In genomic region chr9:115369322-115369957, GRCh38 we compare ENCODE assay signal across 10 cellular contexts.
A peak's percentile ranks its signal among the peaks of the same experiment; 100 is the strongest.
DNase-seq lines count a peak whose midpoint lies in the region; TF ChIP-seq lines count a peak whose summit lies in the region.
"Had no signal": no experiment of that assay in that cellular context is flagged by ENCODE, and none has a peak within 500 bp of the region (broad histone marks: within the 10 kb centered on the region; RNA-seq: fewer than 3 reads in every experiment).

No MANE protein-coding gene starts in this region.

- peaks cover 2% of the 10 kb centered on the region for H3K9me3 Mint-ChIP-seq in glutamatergic neuron (ENCODE audit: unreplicated experiment)
- no peaks in the 10 kb centered on the region for H3K9me3 Mint-ChIP-seq in T-helper 2 cell treated with Interferon-gamma antibody and Interleukin-4, amounts not matched to agents 5 μg/mL and 100 μg/mL, for 36 hours
- H3K9me3 Mint-ChIP-seq: activated CD4-positive, alpha-beta memory T cell treated with anti-CD3 and anti-CD28 coated beads for 36 hours had no signal

- TF ChIP-seq CTCF in HFF-Myc (IDR thresholded peaks at IDR 0.05; ENCODE audit: low read depth, low read length, missing control alignments) (no peak), astrocyte of the cerebellum (IDR thresholded peaks at IDR 0.05; ENCODE audit: low read depth, low read length, missing control alignments) (peak; percentile 29), left ventricle myocardium inferior (IDR thresholded peaks at IDR 0.05; ENCODE audit: borderline replicate concordance) (no peak), glutamatergic neuron (IDR thresholded peaks at IDR 0.05; ENCODE audit: partially characterized antibody, unreplicated experiment) (no peak)

- no peaks in the 10 kb centered on the region for H3K36me3 Mint-ChIP-seq in glutamatergic neuron (ENCODE audit: unreplicated experiment)
- no peaks in the 10 kb centered on the region for H3K36me3 Mint-ChIP-seq in T-helper 2 cell treated with Interferon-gamma antibody and Interleukin-4, amounts not matched to agents 5 μg/mL and 100 μg/mL, for 36 hours (ENCODE audit: low read depth)
- H3K36me3 Mint-ChIP-seq: activated CD4-positive, alpha-beta memory T cell treated with anti-CD3 and anti-CD28 coated beads for 36 hours had no signal

- H3K4me1 ChIP-seq in left ventricle myocardium inferior = no peaks in the 10 kb centered on the region

- peak; percentile 85 for DNase-seq in A172 (ENCODE audit: low spot score)
- DNase-seq in HFF-Myc (ENCODE audit: extremely low read depth, low read depth) = peak; percentile 39
- DNase-seq in astrocyte of the cerebellum (ENCODE audit: low read depth) = peak; percentile 90
- peak; percentile 23 for DNase-seq in left ventricle myocardium inferior
- no peak for DNase-seq in glutamatergic neuron
- no peak for DNase-seq in GM19240 (ENCODE audit: insufficient read length, low spot score)
- no peak for DNase-seq in HuH-7 (ENCODE audit: low spot score)
- DNase-seq in T-helper 2 cell treated with Interferon-gamma antibody and Interleukin-4, amounts not matched to agents 5 μg/mL and 100 μg/mL, for 36 hours (ENCODE audit: low spot score) = no peak
- DNase-seq: activated CD4-positive, alpha-beta memory T cell treated with anti-CD3 and anti-CD28 coated beads for 36 hours; amygdala had no signal

- no peaks in the 10 kb centered on the region for H3K27me3 ChIP-seq in left ventricle myocardium inferior (ENCODE audit: low read depth)

- in situ Hi-C loops in astrocyte of the cerebellum (cut with HindIII; ENCODE audit: low sequenced_read_pairs) = no loop called here

- no peaks in the 10 kb centered on the region for H3K27me3 Mint-ChIP-seq in glutamatergic neuron (ENCODE audit: unreplicated experiment)
- H3K27me3 Mint-ChIP-seq in T-helper 2 cell treated with Interferon-gamma antibody and Interleukin-4, amounts not matched to agents 5 μg/mL and 100 μg/mL, for 36 hours (ENCODE audit: low read depth) = no peaks in the 10 kb centered on the region

- H3K36me3 ChIP-seq in left ventricle myocardium inferior = no peaks in the 10 kb centered on the region

- peaks cover 6% of the 10 kb centered on the region for H3K9me3 ChIP-seq in left ventricle myocardium inferior (replicated peaks)

- H3K4me3 ChIP-seq in HFF-Myc (replicated peaks; ENCODE audit: low read depth, low read length) (no peak overlapping the region), astrocyte of the cerebellum (ENCODE audit: low read depth, low read length) (no peak overlapping the region), left ventricle myocardium inferior (no peak overlapping the region)

- H3K27ac ChIP-seq in left ventricle myocardium inferior (replicated peaks) = no peak overlapping the region

- no peak overlapping the region for H3K4me3 Mint-ChIP-seq in glutamatergic neuron (ENCODE audit: unreplicated experiment)
- no peak overlapping the region for H3K4me3 Mint-ChIP-seq in T-helper 2 cell treated with Interferon-gamma antibody and Interleukin-4, amounts not matched to agents 5 μg/mL and 100 μg/mL, for 36 hours
- H3K4me3 Mint-ChIP-seq: activated CD4-positive, alpha-beta memory T cell treated with anti-CD3 and anti-CD28 coated beads for 36 hours had no signal

- no peak overlapping the region for H3K27ac Mint-ChIP-seq in glutamatergic neuron (ENCODE audit: unreplicated experiment)
- H3K27ac Mint-ChIP-seq in T-helper 2 cell treated with Interferon-gamma antibody and Interleukin-4, amounts not matched to agents 5 μg/mL and 100 μg/mL, for 36 hours = no peak overlapping the region
- H3K27ac Mint-ChIP-seq: activated CD4-positive, alpha-beta memory T cell treated with anti-CD3 and anti-CD28 coated beads for 36 hours had no signal

- intact Hi-C loops in left ventricle myocardium inferior (cut with micrococcal nuclease) = no loop called here

- no peaks in the 10 kb centered on the region for H3K4me1 Mint-ChIP-seq in glutamatergic neuron (ENCODE audit: low read depth, unreplicated experiment)
- no peaks in the 10 kb centered on the region for H3K4me1 Mint-ChIP-seq in T-helper 2 cell treated with Interferon-gamma antibody and Interleukin-4, amounts not matched to agents 5 μg/mL and 100 μg/mL, for 36 hours (ENCODE audit: low read depth)

Comparison
In these comparisons a context has a peak if more than half of its experiments do, and no peak if none do; other contexts are left out.
1. DNase-seq: peak in A172 (single experiment), HFF-Myc (single experiment), astrocyte of the cerebellum (single experiment) and left ventricle myocardium inferior (single experiment); none in glutamatergic neuron (single experiment), GM19240 (single experiment), HuH-7 (single experiment) and T-helper 2 cell treated with Interferon-gamma antibody and Interleukin-4, amounts not matched to agents 5 μg/mL and 100 μg/mL, for 36 hours (single experiment).